In the genomic region with DNA sequence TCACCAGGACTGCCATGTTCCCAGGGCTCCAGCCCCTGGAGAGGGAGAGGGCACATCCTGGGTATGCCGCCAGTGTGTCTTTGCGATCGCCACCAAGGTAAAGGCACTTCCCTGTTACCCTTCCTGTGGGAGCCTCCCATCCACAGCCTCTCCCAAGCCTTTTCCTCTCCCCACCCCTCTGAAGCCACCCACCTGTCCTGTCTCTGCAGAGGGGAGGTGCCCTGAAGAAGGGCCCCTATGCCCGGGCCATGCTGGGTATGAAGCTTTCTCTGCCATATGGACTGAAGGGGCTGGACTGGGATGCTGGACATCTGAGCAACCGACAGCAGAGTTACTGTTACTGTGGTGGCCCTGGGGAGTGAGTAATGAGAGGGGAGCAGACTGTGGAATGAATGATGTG, we compare ENCODE assay signal across 10 cellular contexts. TPM values are rescaled to one million over a fixed set of nuclear protein-coding genes. Genes with fewer than 3 reads are reported as not detected.
A peak's percentile ranks its signal among the peaks of the same experiment; 100 is the strongest.
DNase-seq lines count a peak whose midpoint lies in the region; ATAC-seq and TF ChIP-seq lines count a peak whose summit lies in the region.
"Had no signal": no experiment of that assay in that cellular context is flagged by ENCODE, and none has a peak within 500 bp of the region (broad histone marks: within the 10 kb centered on the region; RNA-seq: fewer than 3 reads in every experiment).

No MANE protein-coding gene starts in this region.

- H2AFZ ChIP-seq in mesenchymal stem cell (ENCODE audit: low read depth, low read length) = no peak overlapping the region

- no peak overlapping the region for H3K14ac ChIP-seq in mesenchymal stem cell (ENCODE audit: low read length in 2 of 2)

- H3K4me1 ChIP-seq in CD4-positive, alpha-beta memory T cell (ENCODE audit: insufficient read depth, low read length) = peaks cover 68% of the 10 kb centered on the region
- H3K4me1 ChIP-seq in mesenchymal stem cell (ENCODE audit: control insufficient read depth, insufficient read depth, low read depth, low read length) = peaks cover 31% of the 10 kb centered on the region

- no peak overlapping the region for H2BK5ac ChIP-seq in mesenchymal stem cell (ENCODE audit: low read depth, low read length, poor library complexity, severe bottlenecking)

- H4K8ac ChIP-seq in mesenchymal stem cell (ENCODE audit: low read length) = no peak overlapping the region

- peak overlapping the region; percentile 96 for H3K27ac ChIP-seq in 22Rv1
- H3K27ac ChIP-seq in CD4-positive, alpha-beta memory T cell (ENCODE audit: low read depth, low read length) = peak overlapping the region; percentile 99
- H3K27ac ChIP-seq in mesenchymal stem cell (ENCODE audit: low read length, poor library complexity, severe bottlenecking) = no peak overlapping the region

- no peaks in the 10 kb centered on the region for H3K27me3 Mint-ChIP-seq in CD4-positive, alpha-beta memory T cell
- H3K27me3 Mint-ChIP-seq in activated T-helper 2 cell treated with anti-CD3 and anti-CD28 coated beads, Interferon-gamma antibody, Interleukin-2, Interleukin-4, amounts not matched to agents 10 μg/mL and 5 μg/mL and 100 μg/mL, durations not matched to agents 14 hours and 24 hours and 36 hours (ENCODE audit: low read depth) = no peaks in the 10 kb centered on the region

- ATAC-seq in HG02870 (IDR thresholded peaks at IDR 0.05; ENCODE audit: unreplicated experiment) (no peak), left ventricle myocardium superior (no peak)

- peak overlapping the region; percentile 91 for H3K9ac ChIP-seq in mesenchymal stem cell (ENCODE audit: low read length)

- DNase-seq in CD4-positive, alpha-beta memory T cell = peak in 1 of 5 donors; percentile 26
- DNase-seq in activated T-helper 2 cell treated with anti-CD3 and anti-CD28 coated beads, Interferon-gamma antibody, Interleukin-2, Interleukin-4, amounts not matched to agents 10 μg/mL and 5 μg/mL and 100 μg/mL, durations not matched to agents 14 hours and 24 hours and 36 hours (ENCODE audit: low spot score) = no peak
- DNase-seq in mesenchymal stem cell (no peak), germinal center (ENCODE audit: low spot score) (no peak), NCI-H226 (no peak), left ventricle myocardium superior (no peak)
- DNase-seq: activated CD4-positive, alpha-beta T cell treated with anti-CD3 and anti-CD28 coated beads, Interleukin-2, amount 50 U/mL, for 48 hours; T-helper 9 cell had no signal

- H2BK120ac ChIP-seq in mesenchymal stem cell (ENCODE audit: low read depth, low read length) = no peak overlapping the region

- intact Hi-C loops in CD4-positive, alpha-beta memory T cell (cut with micrococcal nuclease) = loop anchor here (10.0 kb wide), 2 partner anchors 302 to 1218 kb away; a partner anchor contains a TSS
- intact Hi-C loops in activated T-helper 2 cell treated with anti-CD3 and anti-CD28 coated beads, Interferon-gamma antibody, Interleukin-2, Interleukin-4, amounts not matched to agents 10 μg/mL and 5 μg/mL and 100 μg/mL, durations not matched to agents 14 hours and 24 hours and 36 hours (cut with micrococcal nuclease) = loop anchor here (10.0 kb wide), 1 partner anchor 282 kb away; no protein-coding TSS in a partner anchor
- intact Hi-C loops in left ventricle myocardium superior (cut with micrococcal nuclease) = no loop called here

- H3K36me3 ChIP-seq in CD4-positive, alpha-beta memory T cell (ENCODE audit: insufficient read depth, low read length) = peaks cover 38% of the 10 kb centered on the region
- H3K36me3 ChIP-seq in mesenchymal stem cell (ENCODE audit: control insufficient read depth in 1 of 2, insufficient read depth in 2 of 2, low read depth in 1 of 2, low read length in 2 of 2) = peaks cover 43 to 50% of the 10 kb centered on the region in 2 experiments

- no peak overlapping the region for H4K91ac ChIP-seq in mesenchymal stem cell (ENCODE audit: low read length)

- no peak for TF ChIP-seq CTCF in 22Rv1 (IDR thresholded peaks at IDR 0.05)

- no peak overlapping the region for H3K18ac ChIP-seq in mesenchymal stem cell (ENCODE audit: low read depth in 1 of 2, low read length in 2 of 2)

- WGBS in mesenchymal stem cell = 90% methylated on average over 5 of the region's 5 CpGs

- H3K27me3 ChIP-seq in CD4-positive, alpha-beta memory T cell (ENCODE audit: insufficient read depth, low read length) = no peaks in the 10 kb centered on the region
- H3K27me3 ChIP-seq in mesenchymal stem cell (ENCODE audit: control insufficient read depth in 1 of 2, insufficient read depth in 1 of 2, low read length in 2 of 2) = no peaks in the 10 kb centered on the region

- no peak overlapping the region for H3K4me2 ChIP-seq in mesenchymal stem cell (ENCODE audit: low read length, poor library complexity, severe bottlenecking)

- CTCF ChIA-PET in CD4-positive, alpha-beta memory T cell (lab: Charles Lee; ENCODE audit: partially characterized antibody) = interaction anchor here (1.1 kb wide), 2 partner anchors 11 to 13 kb away, joined by 3 read pairs; no protein-coding TSS in a partner anchor

- no peak overlapping the region for H3K23ac ChIP-seq in mesenchymal stem cell (ENCODE audit: low read length in 2 of 2)

- peak overlapping the region; percentile 71 to 90 (median 81) for H3K4me3 Mint-ChIP-seq in CD4-positive, alpha-beta memory T cell
- no peak overlapping the region for H3K4me3 Mint-ChIP-seq in activated T-helper 2 cell treated with anti-CD3 and anti-CD28 coated beads, Interferon-gamma antibody, Interleukin-2, Interleukin-4, amounts not matched to agents 10 μg/mL and 5 μg/mL and 100 μg/mL, durations not matched to agents 14 hours and 24 hours and 36 hours (ENCODE audit: low read depth)

- H3K27ac Mint-ChIP-seq in CD4-positive, alpha-beta memory T cell = peak overlapping the region in 6 of 7 donors; percentile 82 to 95 (median 93)
- H3K27ac Mint-ChIP-seq in activated T-helper 2 cell treated with anti-CD3 and anti-CD28 coated beads, Interferon-gamma antibody, Interleukin-2, Interleukin-4, amounts not matched to agents 10 μg/mL and 5 μg/mL and 100 μg/mL, durations not matched to agents 14 hours and 24 hours and 36 hours = peak overlapping the region; percentile 9

- peaks cover 0 to 4% (median 0%) of the 10 kb centered on the region in 8 donors for H3K9me3 Mint-ChIP-seq in CD4-positive, alpha-beta memory T cell
- no peaks in the 10 kb centered on the region for H3K9me3 Mint-ChIP-seq in activated T-helper 2 cell treated with anti-CD3 and anti-CD28 coated beads, Interferon-gamma antibody, Interleukin-2, Interleukin-4, amounts not matched to agents 10 μg/mL and 5 μg/mL and 100 μg/mL, durations not matched to agents 14 hours and 24 hours and 36 hours

- H3K79me1 ChIP-seq in mesenchymal stem cell (replicated peaks; ENCODE audit: low read length, poor library complexity, severe bottlenecking) = peaks cover 14% of the 10 kb centered on the region

- H3K9me3 ChIP-seq in CD4-positive, alpha-beta memory T cell (ENCODE audit: control insufficient read depth in 1 of 2, low read length in 2 of 2) = no peaks in the 10 kb centered on the region
- no peaks in the 10 kb centered on the region for H3K9me3 ChIP-seq in mesenchymal stem cell (ENCODE audit: control insufficient read depth, low read length)

- H3K4me3 ChIP-seq in CD4-positive, alpha-beta memory T cell (ENCODE audit: low read length in 2 of 2) = no peak overlapping the region
- H3K4me3 ChIP-seq in mesenchymal stem cell (ENCODE audit: insufficient read depth in 1 of 2, low read depth in 1 of 2, low read length in 2 of 2) = no peak overlapping the region

- H3K4me1 Mint-ChIP-seq in CD4-positive, alpha-beta memory T cell = peaks cover 38 to 81% (median 59%) of the 10 kb centered on the region in 4 donors
- peaks cover 44% of the 10 kb centered on the region for H3K4me1 Mint-ChIP-seq in activated T-helper 2 cell treated with anti-CD3 and anti-CD28 coated beads, Interferon-gamma antibody, Interleukin-2, Interleukin-4, amounts not matched to agents 10 μg/mL and 5 μg/mL and 100 μg/mL, durations not matched to agents 14 hours and 24 hours and 36 hours (ENCODE audit: low read depth)

- POLR2A ChIA-PET in CD4-positive, alpha-beta memory T cell (lab: Charles Lee; ENCODE audit: partially characterized antibody) = interaction anchor here (0.9 to 5.7 kb wide), 2 partner anchors 11 to 18 kb away, joined by 3 to 64 read pairs; no protein-coding TSS in a partner anchor

- H3K36me3 Mint-ChIP-seq in CD4-positive, alpha-beta memory T cell = peaks cover 33 to 65% of the 10 kb centered on the region in 2 donors
- H3K36me3 Mint-ChIP-seq in activated T-helper 2 cell treated with anti-CD3 and anti-CD28 coated beads, Interferon-gamma antibody, Interleukin-2, Interleukin-4, amounts not matched to agents 10 μg/mL and 5 μg/mL and 100 μg/mL, durations not matched to agents 14 hours and 24 hours and 36 hours (ENCODE audit: low read depth) = peaks cover 63% of the 10 kb centered on the region

- no peak overlapping the region for H2BK12ac ChIP-seq in mesenchymal stem cell (ENCODE audit: low read length in 2 of 2)

- no peak overlapping the region for H2BK15ac ChIP-seq in mesenchymal stem cell (ENCODE audit: low read depth, poor library complexity, severe bottlenecking)

- no peak overlapping the region for H3K4ac ChIP-seq in mesenchymal stem cell (ENCODE audit: low read depth in 1 of 2, low read length in 2 of 2)

- no peak overlapping the region for H2AK5ac ChIP-seq in mesenchymal stem cell (ENCODE audit: low read length, severe bottlenecking)

RNA-seq across cellular contexts. Expression of a gene that starts 2.4 kb away (rescaled TPM):
- total RNA-seq in CD4-positive, alpha-beta memory T cell = 100 to 1,000 TPM; 220 TPM
- polyA plus RNA-seq in CD4-positive, alpha-beta memory T cell = 10 to 100 TPM; 61.2 to 81.8 TPM
- total RNA-seq in activated T-helper 2 cell treated with anti-CD3 and anti-CD28 coated beads, Interferon-gamma antibody, Interleukin-2, Interleukin-4, amounts not matched to agents 10 μg/mL and 5 μg/mL and 100 μg/mL, durations not matched to agents 14 hours and 24 hours and 36 hours = 33.0 and 39.1 TPM in 2 replicates
- polyA plus RNA-seq in mesenchymal stem cell (2013, experiment 1 of 2) = 43.1 TPM
- polyA plus RNA-seq in mesenchymal stem cell (2013, experiment 2 of 2) = 40.9 TPM
- total RNA-seq in left ventricle myocardium superior = 51.9 TPM

RNA-seq across cellular contexts. Expression of a gene that starts 4.7 kb away (rescaled TPM):
- total RNA-seq in CD4-positive, alpha-beta memory T cell = 100 to 1,000 TPM; 210 to 217 TPM
- polyA plus RNA-seq in CD4-positive, alpha-beta memory T cell = 100 to 1,000 TPM; 371 to 407 TPM
- 143 and 146 TPM in 2 replicates for total RNA-seq in activated T-helper 2 cell treated with anti-CD3 and anti-CD28 coated beads, Interferon-gamma antibody, Interleukin-2, Interleukin-4, amounts not matched to agents 10 μg/mL and 5 μg/mL and 100 μg/mL, durations not matched to agents 14 hours and 24 hours and 36 hours
- polyA plus RNA-seq in mesenchymal stem cell (2013, experiment 1 of 2) = 472 TPM
- polyA plus RNA-seq in mesenchymal stem cell (2013, experiment 2 of 2) = 480 TPM
- total RNA-seq in left ventricle myocardium superior = 120 TPM

RNA-seq across cellular contexts. Expression of a gene that starts 6.7 kb away (rescaled TPM):
- total RNA-seq in CD4-positive, alpha-beta memory T cell = 10 to 100 TPM; 47.8 to 48.0 TPM
- polyA plus RNA-seq in CD4-positive, alpha-beta memory T cell = 1 to 10 TPM in 1 of 2 donors, not detected in 1; 1.9 TPM
- total RNA-seq in activated T-helper 2 cell treated with anti-CD3 and anti-CD28 coated beads, Interferon-gamma antibody, Interleukin-2, Interleukin-4, amounts not matched to agents 10 μg/mL and 5 μg/mL and 100 μg/mL, durations not matched to agents 14 hours and 24 hours and 36 hours = 60.1 and 71.3 TPM in 2 replicates
- 18.5 TPM for polyA plus RNA-seq in mesenchymal stem cell (2013, experiment 1 of 2)
- 19.0 TPM for polyA plus RNA-seq in mesenchymal stem cell (2013, experiment 2 of 2)
- total RNA-seq in left ventricle myocardium superior = 6.2 TPM

RNA-seq across cellular contexts. Expression of a gene that starts 21.6 kb away (rescaled TPM):
- under 1 TPM; 0.61 to 0.69 TPM for total RNA-seq in CD4-positive, alpha-beta memory T cell
- under 1 TPM in 1 of 2 donors, not detected in 1; 0.54 TPM for polyA plus RNA-seq in CD4-positive, alpha-beta memory T cell
- 78.3 and 80.9 TPM in 2 replicates for total RNA-seq in activated T-helper 2 cell treated with anti-CD3 and anti-CD28 coated beads, Interferon-gamma antibody, Interleukin-2, Interleukin-4, amounts not matched to agents 10 μg/mL and 5 μg/mL and 100 μg/mL, durations not matched to agents 14 hours and 24 hours and 36 hours
- 4.9 TPM for polyA plus RNA-seq in mesenchymal stem cell (2013, experiment 1 of 2)
- polyA plus RNA-seq in mesenchymal stem cell (2013, experiment 2 of 2) = 5.1 TPM
- total RNA-seq in left ventricle myocardium superior = 0.74 TPM

RNA-seq across cellular contexts. Expression of a gene that starts 41.2 kb away (rescaled TPM):
- 10 to 100 TPM; 12.1 to 12.8 TPM for total RNA-seq in CD4-positive, alpha-beta memory T cell
- polyA plus RNA-seq in CD4-positive, alpha-beta memory T cell = 10 to 100 TPM in 1 of 2 donors, 1 to 10 TPM in 1; 5.7 to 11.5 TPM
- 11.4 and 11.5 TPM in 2 replicates for total RNA-seq in activated T-helper 2 cell treated with anti-CD3 and anti-CD28 coated beads, Interferon-gamma antibody, Interleukin-2, Interleukin-4, amounts not matched to agents 10 μg/mL and 5 μg/mL and 100 μg/mL, durations not matched to agents 14 hours and 24 hours and 36 hours
- polyA plus RNA-seq in mesenchymal stem cell (2013, experiment 1 of 2) = 3.6 TPM
- 3.9 TPM for polyA plus RNA-seq in mesenchymal stem cell (2013, experiment 2 of 2)
- 5.1 TPM for total RNA-seq in left ventricle myocardium superior
